ENCODE assay signal across 8 cellular contexts in the genomic region with DNA sequence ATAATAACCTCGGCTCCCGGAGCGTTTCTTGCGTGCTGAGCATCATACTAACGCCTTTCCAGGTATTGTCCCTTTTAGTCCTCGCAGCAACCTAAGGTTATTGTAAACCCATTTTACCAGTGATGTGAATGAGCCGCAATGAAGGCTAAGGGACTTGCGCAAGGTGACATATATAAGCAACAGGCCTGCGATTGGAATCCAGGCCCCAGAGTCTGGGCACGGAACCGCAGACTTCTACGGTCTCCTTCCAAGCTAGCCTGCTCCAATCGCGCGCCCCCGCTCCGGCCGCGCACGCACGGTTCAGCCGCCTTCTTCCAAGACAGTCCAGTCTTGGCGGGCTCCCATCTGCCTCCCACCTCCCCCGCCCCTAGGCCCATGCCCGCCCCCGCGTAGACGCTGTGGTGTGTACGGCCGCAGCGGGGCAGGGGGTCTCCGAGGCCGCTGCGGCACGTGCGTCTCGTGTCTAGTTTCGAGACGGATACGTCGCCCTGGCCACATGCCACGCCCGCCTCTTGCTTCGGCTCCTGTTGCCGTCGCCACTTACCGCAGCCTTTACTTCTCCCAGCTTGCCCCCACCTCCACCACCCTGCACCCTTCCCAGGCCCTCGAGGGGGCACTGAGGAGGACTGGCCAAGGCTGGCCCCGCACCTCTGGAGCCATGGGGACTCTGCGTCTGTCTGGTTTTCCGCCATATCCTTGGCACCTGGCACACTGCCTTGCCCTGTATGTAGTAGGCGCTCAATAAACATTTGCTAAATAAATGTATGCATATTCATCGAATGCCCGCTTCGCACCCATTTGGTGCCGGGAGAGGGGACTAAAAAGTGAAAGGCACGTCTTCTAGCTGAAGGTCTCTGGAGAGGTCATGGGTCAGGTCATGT. TPM values are rescaled to one million over a fixed set of nuclear protein-coding genes. Genes with fewer than 3 reads are reported as not detected.
A peak's percentile ranks its signal among the peaks of the same experiment; 100 is the strongest.
DNase-seq lines count a peak whose midpoint lies in the region; ATAC-seq and TF ChIP-seq lines count a peak whose summit lies in the region.

No MANE protein-coding gene starts in this region.

- no peaks in the 10 kb centered on the region for H4K20me1 ChIP-seq in neural progenitor cell (ENCODE audit: low read depth)

- H3K79me2 ChIP-seq in neural progenitor cell (ENCODE audit: low read depth), result no peaks in the 10 kb centered on the region

- H3K4me2 ChIP-seq in neural progenitor cell, result peak overlapping the region; percentile 77

- no peak for ATAC-seq in HG03159 (IDR thresholded peaks at IDR 0.05; ENCODE audit: unreplicated experiment)

- peak overlapping the region; percentile 29; the same call in 1 of the 2 replicates for H3K27ac ChIP-seq in HL-60 (replicated peaks)
- H3K27ac ChIP-seq in neural progenitor cell, result no peak overlapping the region

- H3K9me3 ChIP-seq in neural progenitor cell (ENCODE audit: low read depth), result no peaks in the 10 kb centered on the region

- peaks cover 20% of the 10 kb centered on the region for H3K4me1 Mint-ChIP-seq in neural progenitor cell

- DNase-seq in COR-L47 (lab: John Stamatoyannopoulos, UW) (peak; percentile 58), HL-60 (ENCODE audit: low read depth in 1 of 2, low spot score in 1 of 2) (peak in 1 of 2 experiments; percentile 31), fibroblast of pulmonary artery (ENCODE audit: low read depth) (peak; percentile 62), neural progenitor cell (ENCODE audit: low spot score) (peak; percentile 71), superior temporal gyrus (ENCODE audit: extremely low spot score) (no peak), NCI-H345 treated with DMSO at 0.1 percent for 48 hours (lab: John Stamatoyannopoulos, UW; ENCODE audit: unreplicated experiment) (no peak)
- peak; percentile 32 for DNase-seq in activated CD8-positive, alpha-beta memory T cell treated with anti-CD3 and anti-CD28 coated beads, Interleukin-2, amount 50 U/mL, for 4 hours

- no peaks in the 10 kb centered on the region for H3K36me3 ChIP-seq in neural progenitor cell

- peak overlapping the region; percentile 56 for H2AFZ ChIP-seq in neural progenitor cell (replicated peaks)

- peaks cover 9% of the 10 kb centered on the region for H3K4me1 ChIP-seq in neural progenitor cell

- H3K36me3 Mint-ChIP-seq in neural progenitor cell, result no peaks in the 10 kb centered on the region

- TF ChIP-seq CTCF in HL-60 (IDR thresholded peaks at IDR 0.05; ENCODE audit: insufficient read depth, low read length) (no peak), fibroblast of pulmonary artery (IDR thresholded peaks at IDR 0.05; ENCODE audit: low read length, missing control alignments) (no peak), neural progenitor cell (IDR thresholded peaks at IDR 0.05) (no peak)

- no peaks in the 10 kb centered on the region for H3K9me3 Mint-ChIP-seq in neural progenitor cell

- H3F3A ChIP-seq in neural progenitor cell (ENCODE audit: low read depth), result peaks cover 32% of the 10 kb centered on the region

- H3K27me3 Mint-ChIP-seq in neural progenitor cell (ENCODE audit: insufficient read depth, low read depth), result peaks cover 28% of the 10 kb centered on the region

- H3K4me3 ChIP-seq in HL-60 (replicated peaks; ENCODE audit: insufficient read depth, low read length) (peak overlapping the region; percentile 50), fibroblast of pulmonary artery (replicated peaks; ENCODE audit: low read depth, low read length) (peak overlapping the region; percentile 64), neural progenitor cell (peak overlapping the region; percentile 66)

- no peak overlapping the region for H3K9ac ChIP-seq in neural progenitor cell

- H3K27me3 ChIP-seq in HL-60 (ENCODE audit: insufficient read depth, poor library complexity, severe bottlenecking), result no peaks in the 10 kb centered on the region
- peaks cover 67% of the 10 kb centered on the region for H3K27me3 ChIP-seq in neural progenitor cell

- peak overlapping the region; percentile 83 for H3K4me3 Mint-ChIP-seq in neural progenitor cell

- H3K27ac Mint-ChIP-seq in neural progenitor cell, result no peak overlapping the region

RNA-seq across cellular contexts. Expression of a gene that starts 0.9 kb away (rescaled TPM):
- total RNA-seq in neural progenitor cell (ENCODE audit: low replicate concordance), result 1.8 and 2.1 TPM in 2 replicates

Comparison
In these comparisons a context has a peak if more than half of its experiments do, and no peak if none do; other contexts are left out.
1. DNase-seq: peak in COR-L47 (single experiment), activated CD8-positive, alpha-beta memory T cell treated with anti-CD3 and anti-CD28 coated beads, Interleukin-2, amount 50 U/mL, for 4 hours (single experiment), fibroblast of pulmonary artery (single experiment) and neural progenitor cell (single experiment); none in superior temporal gyrus (single experiment) and NCI-H345 treated with DMSO at 0.1 percent for 48 hours (single experiment).
2. Peak in every context shown above with its lines, with median percentiles within 50 percentile points of each other: H3K4me3 ChIP-seq.